Comparison of ENCODE assay signal across 8 cellular contexts in genomic region chr20:48682529-48683385, GRCh38.
DNase-seq lines count a peak whose midpoint lies in the region; ATAC-seq and TF ChIP-seq lines count a peak whose summit lies in the region.

No MANE protein-coding gene starts in this region.

- peaks cover 0 to 32% (median 5%) of the 10 kb centered on the region in 5 donors for H3K36me3 ChIP-seq in subcutaneous abdominal adipose tissue (ENCODE audit: control insufficient read depth in 5 of 5, insufficient read depth in 5 of 5, low read length in 5 of 5)

- peak overlapping the region in 1 of 5 donors; percentile 1 for H3K9ac ChIP-seq in subcutaneous abdominal adipose tissue (ENCODE audit: low read length in 5 of 5)

- no peak for TF ChIP-seq CTCF in GM20000 (IDR thresholded peaks at IDR 0.05; ENCODE audit: extremely low read depth, missing control alignments)

- ATAC-seq in HG02610 (IDR thresholded peaks at IDR 0.05; ENCODE audit: unreplicated experiment), result no peak

- DNase-seq in GM04503 (ENCODE audit: low read depth), result peak; percentile 86
- peak; percentile 98 for DNase-seq in NCI-H345 treated with DMSO at 0.1 percent for 48 hours (lab: John Stamatoyannopoulos, UW; ENCODE audit: unreplicated experiment)
- DNase-seq in caudate nucleus (lab: John Stamatoyannopoulos, UW), result peak in 43 of 61 donors; percentile 6 to 70 (median 34)
- DNase-seq in kidney tubule cell (ENCODE audit: low spot score), result peak; percentile 61
- DNase-seq in activated gamma-delta T cell treated with Interleukin-2 at 50 U/mL for 16 hours, result no peak
- no peak for DNase-seq in GM20000 (ENCODE audit: low spot score)

- H3K4me3 ChIP-seq in subcutaneous abdominal adipose tissue (ENCODE audit: low read depth in 1 of 5, low read length in 5 of 5), result peak overlapping the region in 4 of 5 donors; percentile 8 to 19 (median 18)

- H3K27me3 ChIP-seq in subcutaneous abdominal adipose tissue (ENCODE audit: control insufficient read depth in 5 of 5, insufficient read depth in 4 of 5, low read length in 5 of 5), result peaks cover 0 to 35% (median 28%) of the 10 kb centered on the region in 5 donors

- no peaks in the 10 kb centered on the region for H3K9me3 ChIP-seq in subcutaneous abdominal adipose tissue (ENCODE audit: control insufficient read depth in 5 of 5, low read length in 5 of 5)

- H3K4me1 ChIP-seq in subcutaneous abdominal adipose tissue (ENCODE audit: control insufficient read depth in 5 of 5, insufficient read depth in 5 of 5, low read length in 5 of 5), result peaks cover 16 to 56% (median 45%) of the 10 kb centered on the region in 5 donors

- H3K27ac ChIP-seq in caudate nucleus (ENCODE audit: low read depth, low read length) (peak overlapping the region; percentile 64), subcutaneous abdominal adipose tissue (ENCODE audit: low read depth, low read length) (no peak overlapping the region)

Comparison
In these comparisons a context has a peak if more than half of its experiments do, and no peak if none do; other contexts are left out.
1. DNase-seq: peak in GM04503 (single experiment), NCI-H345 treated with DMSO at 0.1 percent for 48 hours (single experiment), caudate nucleus (43 of 61) and kidney tubule cell (single experiment); none in activated gamma-delta T cell treated with Interleukin-2 at 50 U/mL for 16 hours (single experiment) and GM20000 (single experiment).